ENCODE assay signal across 11 cellular contexts in genomic region chr19:38270587-38271167, GRCh38. TPM values are rescaled to one million over a fixed set of nuclear protein-coding genes. Genes with fewer than 3 reads are reported as not detected.
DNase-seq lines count a peak whose midpoint lies in the region; ATAC-seq and TF ChIP-seq lines count a peak whose summit lies in the region.
"Had no signal": no experiment of that assay in that cellular context is flagged by ENCODE, and none has a peak within 500 bp of the region (broad histone marks: within the 10 kb centered on the region; RNA-seq: fewer than 3 reads in every experiment).

No MANE protein-coding gene starts in this region.

- H3K36me3 Mint-ChIP-seq in H9 (ENCODE audit: insufficient read depth in 1 of 3, low read depth in 3 of 3): peaks cover 2 to 31% (median 28%) of the 10 kb centered on the region in 3 experiments; a peak in 6 of 7 replicates

- H4K91ac ChIP-seq in H9 (ENCODE audit: insufficient read length, low read depth, low read length): no peak overlapping the region

- H3K23ac ChIP-seq in H9 (ENCODE audit: insufficient read length, low read depth, low read length): no peak overlapping the region

- no peak for ATAC-seq in GM18907 (IDR thresholded peaks at IDR 0.05; ENCODE audit: unreplicated experiment)

- peaks cover 46 to 47% of the 10 kb centered on the region in 2 experiments for H3K4me1 Mint-ChIP-seq in H9

- no peak overlapping the region for H2AK5ac ChIP-seq in H9 (ENCODE audit: insufficient read length, low read length)

- peaks cover 3% of the 10 kb centered on the region; the same call in 1 of the 2 replicates for H3K36me3 ChIP-seq in OCI-LY1 (ENCODE audit: insufficient read depth, low read length)
- H3K36me3 ChIP-seq in skeletal muscle satellite cell (ENCODE audit: insufficient read depth, low read length): no peaks in the 10 kb centered on the region

- no peak for TF ChIP-seq CTCF in H9 (conservative IDR thresholded peaks at IDR 0.05)
- TF ChIP-seq CTCF in OCI-LY1 (IDR thresholded peaks at IDR 0.05; ENCODE audit: low read length): no peak
- TF ChIP-seq CTCF in choroid plexus epithelial cell (conservative IDR thresholded peaks at IDR 0.05; ENCODE audit: low read depth, low read length): no peak

- peaks cover 12% of the 10 kb centered on the region; the same call in 1 of the 2 replicates for H3K4me1 ChIP-seq in H9 (ENCODE audit: insufficient read depth, low read length)
- H3K4me1 ChIP-seq in OCI-LY1 (ENCODE audit: insufficient read depth, low read length, severe bottlenecking): peaks cover 60% of the 10 kb centered on the region
- peaks cover 22% of the 10 kb centered on the region for H3K4me1 ChIP-seq in skeletal muscle satellite cell (ENCODE audit: control insufficient read depth, insufficient read depth, low read length)

- H3K9me2 ChIP-seq in OCI-LY1 (ENCODE audit: low read depth, low read length): no peaks in the 10 kb centered on the region

- H3K27ac ChIP-seq in H9 (ENCODE audit: insufficient read length, low read depth, low read length): no peak overlapping the region
- peak overlapping the region; percentile 61 for H3K27ac ChIP-seq in OCI-LY1 (ENCODE audit: low read depth, low read length, poor library complexity, severe bottlenecking)
- H3K27ac ChIP-seq: esophagus squamous epithelium, HL-60 had no signal

- no peaks in the 10 kb centered on the region for H3K27me3 ChIP-seq in H9 (ENCODE audit: insufficient read depth, low read length)
- no peaks in the 10 kb centered on the region for H3K27me3 ChIP-seq in OCI-LY1 (ENCODE audit: insufficient read depth, low read length)
- H3K27me3 ChIP-seq in skeletal muscle satellite cell (ENCODE audit: control insufficient read depth, insufficient read depth, low read length): no peaks in the 10 kb centered on the region
- H3K27me3 ChIP-seq: esophagus squamous epithelium had no signal

- no peaks in the 10 kb centered on the region for H3K9me3 ChIP-seq in H9 (ENCODE audit: control insufficient read depth, low read depth, low read length)
- H3K9me3 ChIP-seq in OCI-LY1 (ENCODE audit: low read length): no peaks in the 10 kb centered on the region
- no peaks in the 10 kb centered on the region for H3K9me3 ChIP-seq in skeletal muscle satellite cell (replicated peaks; ENCODE audit: low read length)
- H3K9me3 ChIP-seq: esophagus squamous epithelium had no signal

- no peak overlapping the region for H4K8ac ChIP-seq in H9 (replicated peaks; ENCODE audit: insufficient read length, low read depth, low read length)

- peak overlapping the region in 2 of 3 experiments; percentile 50 to 80; a peak in 3 of 7 replicates for H3K27ac Mint-ChIP-seq in H9

- no peak overlapping the region for H4K5ac ChIP-seq in H9 (ENCODE audit: insufficient read length, low read depth, low read length)

- H3K79me2 ChIP-seq in H9 (ENCODE audit: insufficient read depth, low read length) (peaks cover 45% of the 10 kb centered on the region), OCI-LY1 (ENCODE audit: insufficient read depth, low read length) (peaks cover 41% of the 10 kb centered on the region)

- no peak overlapping the region for H3K4me3 Mint-ChIP-seq in H9

- no peaks in the 10 kb centered on the region; a peak in 1 of 5 replicates for H3K9me3 Mint-ChIP-seq in H9

- H3K4ac ChIP-seq in H9 (ENCODE audit: low read depth, low read length): no peak overlapping the region

- no CpG with 5 or more reads among the region's 5 CpGs for WGBS in H9 (ENCODE audit: extremely low coverage, insufficient read length, low lambda C conversion rate)

- H2BK15ac ChIP-seq in H9 (ENCODE audit: low read depth, low read length): no peak overlapping the region

- no peaks in the 10 kb centered on the region for H4K20me1 ChIP-seq in H9 (ENCODE audit: control insufficient read depth, insufficient read depth, insufficient read length)
- no peaks in the 10 kb centered on the region for H4K20me1 ChIP-seq in OCI-LY1 (ENCODE audit: insufficient read depth, low read length)

- H3K56ac ChIP-seq in H9 (ENCODE audit: insufficient read length, low read depth, low read length): no peak overlapping the region

- H3T11ph ChIP-seq in H9 (ENCODE audit: low read length): no peak overlapping the region

- DNase-seq in H9 (no peak), choroid plexus epithelial cell (ENCODE audit: low read depth) (peak; percentile 54), SKM-1 treated with dmso at 0.1 percent for 144 hours (lab: John Stamatoyannopoulos, UW; ENCODE audit: unreplicated experiment) (no peak)
- DNase-seq in activated naive CD4-positive, alpha-beta T cell (lab: John Stamatoyannopoulos, UW): no peak
- DNase-seq: esophagus squamous epithelium, NCI-H1694 treated with DMSO at 0.1 percent for 48 hours had no signal

- H3K18ac ChIP-seq in H9 (ENCODE audit: insufficient read length, low read depth, low read length): no peak overlapping the region

- no peak overlapping the region for H2BK5ac ChIP-seq in H9 (ENCODE audit: insufficient read length, low read length)

- no peak overlapping the region for H3K14ac ChIP-seq in H9 (ENCODE audit: insufficient read depth, low read length)

- H2BK120ac ChIP-seq in H9 (ENCODE audit: low read depth, low read length, poor library complexity, severe bottlenecking): no peak overlapping the region

- no peak overlapping the region for H2BK12ac ChIP-seq in H9 (ENCODE audit: insufficient read length, low read depth, low read length)

- H3K9ac ChIP-seq in H9 (ENCODE audit: extremely low read depth, insufficient read length, low read length) (no peak overlapping the region), OCI-LY1 (ENCODE audit: low read length) (no peak overlapping the region; the same call in 1 of the 2 replicates), skeletal muscle satellite cell (ENCODE audit: low read depth, low read length) (no peak overlapping the region)

- H3K4me3 ChIP-seq in OCI-LY1 (ENCODE audit: low read depth, low read length, poor library complexity, severe bottlenecking) (no peak overlapping the region), choroid plexus epithelial cell (ENCODE audit: low read depth, low read length) (no peak overlapping the region), skeletal muscle satellite cell (ENCODE audit: low read length) (no peak overlapping the region)
- H3K4me3 ChIP-seq: esophagus squamous epithelium had no signal

- H3K23me2 ChIP-seq in H9 (ENCODE audit: insufficient read length, low read depth, low read length, poor library complexity, severe bottlenecking): peaks cover 3% of the 10 kb centered on the region

- H3K79me1 ChIP-seq in H9 (ENCODE audit: insufficient read depth, low read depth, low read length, poor library complexity, severe bottlenecking): peaks cover 23% of the 10 kb centered on the region

- H3K4me2 ChIP-seq in H9 (ENCODE audit: insufficient read depth, insufficient read length, low read length) (no peak overlapping the region), OCI-LY1 (ENCODE audit: low read length) (no peak overlapping the region; the same call in 1 of the 2 replicates), skeletal muscle satellite cell (ENCODE audit: low read length) (peak overlapping the region; percentile 33)

- H2BK20ac ChIP-seq in H9 (ENCODE audit: low read depth, low read length, poor library complexity, severe bottlenecking): no peak overlapping the region

- no peaks in the 10 kb centered on the region for H3F3A ChIP-seq in OCI-LY1 (ENCODE audit: insufficient read depth, low read length)

- H3K27me3 Mint-ChIP-seq in H9 (ENCODE audit: low read depth): no peaks in the 10 kb centered on the region

- no peak overlapping the region for H2AFZ ChIP-seq in H9 (ENCODE audit: low read length)
- no peak overlapping the region for H2AFZ ChIP-seq in OCI-LY1 (ENCODE audit: low read length)

RNA-seq across cellular contexts. Expression of gene SPINT2, which starts 6.3 kb away (rescaled TPM):
- 283 and 287 TPM in 2 replicates for total RNA-seq in H9 (2021)
- under 0.01 TPM in 1 of 2 replicates, not detected in the other for total RNA-seq in skeletal muscle satellite cell (2012; rRNA removed)

RNA-seq across cellular contexts. Expression of gene PPP1R14A, which starts 14.5 kb away (rescaled TPM):
- 18.3 and 19.6 TPM in 2 replicates for total RNA-seq in H9 (2021)
- total RNA-seq in skeletal muscle satellite cell (2012; rRNA removed): not detected in 2 replicates
- total RNA-seq: myocyte had no signal

RNA-seq across cellular contexts. Expression of gene C19orf33, which starts 33.4 kb away (rescaled TPM):
- total RNA-seq in H9 (2021): 1.2 TPM in 1 of 2 replicates, not detected in the other
- total RNA-seq in skeletal muscle satellite cell (2012; rRNA removed): not detected in 2 replicates
- total RNA-seq: myocyte had no signal

RNA-seq across cellular contexts. Expression of gene YIF1B, which starts 45.1 kb away (rescaled TPM):
- 73.2 and 77.4 TPM in 2 replicates for total RNA-seq in H9 (2021)
- 88.2 and 101 TPM in 2 replicates for total RNA-seq in skeletal muscle satellite cell (2012; rRNA removed)

RNA-seq across cellular contexts. Expression of gene DPF1, which starts 46.7 kb away (rescaled TPM):
- total RNA-seq in H9 (2021): 12.0 and 13.1 TPM in 2 replicates
- 3.0 and 5.5 TPM in 2 replicates for total RNA-seq in skeletal muscle satellite cell (2012; rRNA removed)
